17 cellular contexts compared by ENCODE assay signal in the genomic region with DNA sequence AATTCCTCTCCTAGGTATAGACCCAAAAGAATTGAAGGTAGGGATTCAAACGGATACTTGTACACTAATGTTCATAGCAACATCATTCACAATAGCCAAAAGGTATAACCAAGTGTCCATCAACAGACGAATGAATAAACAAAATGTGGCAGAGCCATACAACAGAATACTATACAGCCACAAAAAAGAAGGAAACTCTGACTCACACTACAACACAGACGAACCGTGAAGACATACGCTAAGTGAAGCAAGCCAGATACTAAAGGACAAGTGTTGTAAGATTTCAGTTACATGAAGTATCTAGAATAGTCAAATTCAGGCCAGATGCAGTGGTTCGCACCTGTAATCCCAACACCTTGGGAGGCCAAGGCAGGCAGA. TPM values are rescaled to one million over a fixed set of nuclear protein-coding genes. Genes with fewer than 3 reads are reported as not detected.
DNase-seq lines count a peak whose midpoint lies in the region; ATAC-seq, FAIRE-seq and TF ChIP-seq lines count a peak whose summit lies in the region.
"Had no signal": no experiment of that assay in that cellular context is flagged by ENCODE, and none has a peak within 500 bp of the region (broad histone marks: within the 10 kb centered on the region; RNA-seq: fewer than 3 reads in every experiment).

No MANE protein-coding gene starts in this region.

- CTCF ChIA-PET in A549 (lab: Yijun Ruan, JAX): interaction anchor here (0.5 to 2.4 kb wide), 10 partner anchors 8 to 110 kb away, joined by 3 to 7 read pairs (median 3); no protein-coding TSS in a partner anchor

- no peak for TF ChIP-seq CTCF in A549 (IDR thresholded peaks at IDR 0.05)
- TF ChIP-seq CTCF in keratinocyte (optimal IDR thresholded peaks at IDR 0.05 in 1 of 3, IDR thresholded peaks at IDR 0.05 in 1 of 3, conservative IDR thresholded peaks at IDR 0.05 in 1 of 3; ENCODE audit: extremely low read depth in 1 of 3, insufficient read depth in 2 of 3, low read length in 3 of 3): no peak
- no peak for TF ChIP-seq CTCF in progenitor cell of endocrine pancreas (IDR thresholded peaks at IDR 0.05; ENCODE audit: unreplicated experiment)

- H3K4me3 ChIP-seq in A549: no peak overlapping the region
- H3K4me3 ChIP-seq in keratinocyte (ENCODE audit: control insufficient read depth in 2 of 3, extremely low read depth in 1 of 3, insufficient read depth in 2 of 3, low read depth in 1 of 3, low read length in 3 of 3): no peak overlapping the region
- H3K4me3 ChIP-seq: SK-N-MC had no signal

- dilution Hi-C loops in keratinocyte (cut with MboI; ENCODE audit: extremely low pct_ligation_motif_present, low sequenced_read_pairs): no loop called here

- 91% methylated on average over 6 of the region's 6 CpGs for WGBS in A549 (ENCODE audit: missing lambda C conversion rate)

- no peak overlapping the region for H3K9ac ChIP-seq in keratinocyte (ENCODE audit: control insufficient read depth, extremely low read depth, insufficient read depth, low read length)

- H3K4me1 ChIP-seq in A549 (peaks cover 9% of the 10 kb centered on the region), keratinocyte (ENCODE audit: control insufficient read depth, extremely low read depth, insufficient read depth, low read length) (peaks cover 11% of the 10 kb centered on the region)

- no peaks in the 10 kb centered on the region for H3K9me3 ChIP-seq in A549
- no peaks in the 10 kb centered on the region for H3K9me3 ChIP-seq in keratinocyte (ENCODE audit: control insufficient read depth, low read depth, low read length)

- no peaks in the 10 kb centered on the region for H3K79me2 ChIP-seq in keratinocyte (ENCODE audit: control insufficient read depth, insufficient read depth, low read length)

- no peak for FAIRE-seq in A549 (lab: Jason Lieb, UNC)
- FAIRE-seq in keratinocyte (lab: Jason Lieb, UNC): no peak
- FAIRE-seq: H1 had no signal

- H3K9me3 Mint-ChIP-seq in activated naive CD8-positive, alpha-beta T cell treated with anti-CD3 and anti-CD28 coated beads, Interleukin-2, amount 50 U/mL, for 24 hours: no peaks in the 10 kb centered on the region
- H3K9me3 Mint-ChIP-seq in progenitor cell of endocrine pancreas (ENCODE audit: low read depth): no peaks in the 10 kb centered on the region
- H3K9me3 Mint-ChIP-seq: stimulated activated naive CD8-positive, alpha-beta T cell treated with anti-CD3 and anti-CD28 coated beads, Interleukin-15, amount 100 ng/mL, for 72 hours had no signal

- POLR2A ChIA-PET in A549 (lab: Yijun Ruan, JAX): interaction anchor here (0.6 to 0.7 kb wide), 2 partner anchors 74 to 395 kb away, joined by 3 read pairs; no protein-coding TSS in a partner anchor

- DNase-seq in A549 (ENCODE audit: low read depth in 1 of 2, low spot score in 1 of 2) (no peak), keratinocyte (ENCODE audit: low read depth, low spot score) (no peak), NCI-H1105 (lab: John Stamatoyannopoulos, UW) (no peak), progenitor cell of endocrine pancreas (ENCODE audit: low spot score, unreplicated experiment) (no peak)
- no peak for DNase-seq in activated naive CD8-positive, alpha-beta T cell treated with anti-CD3 and anti-CD28 coated beads, Interleukin-2, amount 50 U/mL, for 24 hours
- DNase-seq in effector CD4-positive, alpha-beta T cell: no peak
- DNase-seq: activated effector memory CD4-positive, alpha-beta T cell treated with Interleukin-2 at 50 U/mL for 16 hours; amygdala; CD4-positive, alpha-beta memory T cell; foreskin melanocyte; NCI-H2107; NCI-H526; stimulated activated naive CD8-positive, alpha-beta T cell treated with anti-CD3 and anti-CD28 coated beads, Interleukin-15, amount 100 ng/mL, for 72 hours had no signal

- TF ChIP-seq RAD21 in A549 (conservative IDR thresholded peaks at IDR 0.05 in 1 of 2, IDR thresholded peaks at IDR 0.05 in 1 of 2): no peak

- no peaks in the 10 kb centered on the region for H3K27me3 ChIP-seq in keratinocyte (ENCODE audit: control insufficient read depth, extremely low read depth, insufficient read depth, low read length)

- H2AFZ ChIP-seq in keratinocyte (ENCODE audit: control insufficient read depth, low read length): no peak overlapping the region

- TF ChIP-seq POLR2A in A549 (IDR thresholded peaks at IDR 0.05; ENCODE audit: low read length): no peak

- ATAC-seq in A549 (0 out of 6 replicates have a peak, but pooled peaks of 1 of the 2 experiments have one; percentile 14), HG02798 (IDR thresholded peaks at IDR 0.05; ENCODE audit: poor library complexity, unreplicated experiment) (peak; percentile 20), GM19455 (IDR thresholded peaks at IDR 0.05; ENCODE audit: unreplicated experiment) (no peak)
- ATAC-seq in activated naive CD8-positive, alpha-beta T cell treated with anti-CD3 and anti-CD28 coated beads, Interleukin-2, amount 50 U/mL, for 24 hours: no peak

- TF ChIP-seq EP300 in A549 (IDR thresholded peaks at IDR 0.05): no peak

- H3K4me2 ChIP-seq in A549 (peak overlapping the region; percentile 41; the same call in 2 of the 3 replicates), keratinocyte (ENCODE audit: control insufficient read depth, extremely low read depth, insufficient read depth, low read depth, low read length) (peak overlapping the region; percentile 27)

- H3K9me1 ChIP-seq in keratinocyte (ENCODE audit: control insufficient read depth, extremely low read depth, insufficient read depth, low read length): no peaks in the 10 kb centered on the region

- H3K27me3 Mint-ChIP-seq in activated naive CD8-positive, alpha-beta T cell treated with anti-CD3 and anti-CD28 coated beads, Interleukin-2, amount 50 U/mL, for 24 hours: no peaks in the 10 kb centered on the region
- no peaks in the 10 kb centered on the region for H3K27me3 Mint-ChIP-seq in progenitor cell of endocrine pancreas
- H3K27me3 Mint-ChIP-seq: CD4-positive, alpha-beta memory T cell; stimulated activated naive CD8-positive, alpha-beta T cell treated with anti-CD3 and anti-CD28 coated beads, Interleukin-15, amount 100 ng/mL, for 72 hours had no signal

- H3K36me3 ChIP-seq in keratinocyte (ENCODE audit: control insufficient read depth in 2 of 2, extremely low read depth in 1 of 2, insufficient read depth in 2 of 2, low read length in 2 of 2): peaks cover 5 to 15% of the 10 kb centered on the region in 2 experiments

- H3K36me3 Mint-ChIP-seq in activated naive CD8-positive, alpha-beta T cell treated with anti-CD3 and anti-CD28 coated beads, Interleukin-2, amount 50 U/mL, for 24 hours (ENCODE audit: low read depth): peaks cover 23% of the 10 kb centered on the region
- peaks cover 21% of the 10 kb centered on the region for H3K36me3 Mint-ChIP-seq in progenitor cell of endocrine pancreas (ENCODE audit: insufficient read depth)

- no peaks in the 10 kb centered on the region for H4K20me1 ChIP-seq in keratinocyte (ENCODE audit: control insufficient read depth, extremely low read depth, insufficient read depth, low read length)

- H3K4me3 Mint-ChIP-seq in activated naive CD8-positive, alpha-beta T cell treated with anti-CD3 and anti-CD28 coated beads, Interleukin-2, amount 50 U/mL, for 24 hours: no peak overlapping the region
- H3K4me3 Mint-ChIP-seq in progenitor cell of endocrine pancreas (ENCODE audit: low read depth): no peak overlapping the region
- H3K4me3 Mint-ChIP-seq: CD4-positive, alpha-beta memory T cell; stimulated activated naive CD8-positive, alpha-beta T cell treated with anti-CD3 and anti-CD28 coated beads, Interleukin-15, amount 100 ng/mL, for 72 hours had no signal

- H3K27ac ChIP-seq in A549 (peak overlapping the region in 1 of 2 experiments; percentile 77; a peak in 1 of 6 replicates), keratinocyte (ENCODE audit: control insufficient read depth, insufficient read depth, low read length) (peak overlapping the region; percentile 63)
- H3K27ac ChIP-seq: SK-N-MC had no signal

- H3K4me1 Mint-ChIP-seq in activated naive CD8-positive, alpha-beta T cell treated with anti-CD3 and anti-CD28 coated beads, Interleukin-2, amount 50 U/mL, for 24 hours: peaks cover 8% of the 10 kb centered on the region
- no peaks in the 10 kb centered on the region for H3K4me1 Mint-ChIP-seq in progenitor cell of endocrine pancreas (ENCODE audit: low read depth)
- H3K4me1 Mint-ChIP-seq: stimulated activated naive CD8-positive, alpha-beta T cell treated with anti-CD3 and anti-CD28 coated beads, Interleukin-15, amount 100 ng/mL, for 72 hours had no signal

- peak overlapping the region; percentile 64 for H3K27ac Mint-ChIP-seq in activated naive CD8-positive, alpha-beta T cell treated with anti-CD3 and anti-CD28 coated beads, Interleukin-2, amount 50 U/mL, for 24 hours
- no peak overlapping the region for H3K27ac Mint-ChIP-seq in progenitor cell of endocrine pancreas

TF ChIP-seq in A549, 52 proteins besides CTCF, POLR2A, EP300 and RAD21 (continues in another document):
- TF ChIP-seq RNF2 (IDR thresholded peaks at IDR 0.05; ENCODE audit: borderline replicate concordance, low read depth): no peak
- TF ChIP-seq NR3C1 (IDR thresholded peaks at IDR 0.05): no peak
- no peak for TF ChIP-seq ZNF302 (CRISPR knock-in tag; IDR thresholded peaks at IDR 0.05)
- TF ChIP-seq PHF8 (IDR thresholded peaks at IDR 0.05; ENCODE audit: borderline replicate concordance, low read depth): no peak
- no peak for TF ChIP-seq SREBF2 (IDR thresholded peaks at IDR 0.05)
- TF ChIP-seq ZFP36 (IDR thresholded peaks at IDR 0.05; ENCODE audit: borderline replicate concordance, partially characterized antibody): no peak
- no peak for TF ChIP-seq ZC3H11A (IDR thresholded peaks at IDR 0.05)
- TF ChIP-seq EHF (CRISPR knock-in tag; IDR thresholded peaks at IDR 0.05): no peak
- TF ChIP-seq HOXA7 (CRISPR knock-in tag; IDR thresholded peaks at IDR 0.05): no peak

RNA-seq across cellular contexts. Expression of gene CAMKK2, which starts 19.2 kb away (rescaled TPM):
- polyA plus RNA-seq in A549 (2011; rRNA removed) (24.8 and 25.9 TPM in 2 replicates), A549 (2017; fragmentation: RNase III; extraction: RNeasy Plus Mini Kit Qiagen cat#74134 plus additional on column Dnase treatment) (15.3 to 16.5 TPM (median 16.3 TPM) in 3 replicates), keratinocyte (18.6 to 25.1 TPM (median 22.9 TPM) in 3 replicates)
- polyA plus RNA-seq in A549 (2012; cell fraction: cytosol; rRNA removed): 25.4 and 31.2 TPM in 2 replicates
- 32.9 and 36.2 TPM in 2 replicates for polyA plus RNA-seq in A549 (2012; cell fraction: nucleus; rRNA removed)
- polyA minus RNA-seq in A549 (2011; rRNA and poly(A)+ RNA removed): 29.4 and 32.4 TPM in 2 replicates
- 10.2 TPM for polyA plus RNA-seq in keratinocyte (2011; ENCODE audit: low read depth)
- polyA plus RNA-seq in keratinocyte (2011; cell fraction: cytosol; rRNA removed): 20.3 and 24.8 TPM in 2 replicates
- polyA plus RNA-seq in keratinocyte (2011; cell fraction: nucleus; rRNA removed): 28.6 and 35.1 TPM in 2 replicates
- 15.7 and 19.0 TPM in 2 replicates for polyA plus RNA-seq in keratinocyte (2012; ENCODE audit: low replicate concordance)
- polyA minus RNA-seq in keratinocyte: 27.6 to 36.0 TPM (median 32.6 TPM) in 3 replicates
- polyA minus RNA-seq in keratinocyte (2011; cell fraction: cytosol; rRNA and poly(A)+ RNA removed): 37.6 TPM
- polyA minus RNA-seq in keratinocyte (2011; cell fraction: nucleus; rRNA and poly(A)+ RNA removed): 24.1 and 32.4 TPM in 2 replicates
- 38.4 and 44.2 TPM in 2 replicates for total RNA-seq in progenitor cell of endocrine pancreas
